ENCODE assay signal across 17 cellular contexts in genomic region chr14:88630565-88630964, GRCh38.
A peak's percentile ranks its signal among the peaks of the same experiment; 100 is the strongest.
DNase-seq lines count a peak whose midpoint lies in the region; ATAC-seq and TF ChIP-seq lines count a peak whose summit lies in the region.
"Had no signal": no experiment of that assay in that cellular context is flagged by ENCODE, and none has a peak within 500 bp of the region (broad histone marks: within the 10 kb centered on the region; RNA-seq: fewer than 3 reads in every experiment).

No MANE protein-coding gene starts in this region.

- H3K4me1 ChIP-seq in mesenchymal stem cell (ENCODE audit: control insufficient read depth, insufficient read depth, low read depth, low read length) (peaks cover 3% of the 10 kb centered on the region), spleen (no peaks in the 10 kb centered on the region)
- H3K4me1 ChIP-seq: esophagus squamous epithelium had no signal

- no peak overlapping the region for H3K14ac ChIP-seq in mesenchymal stem cell (ENCODE audit: low read length in 2 of 2)

- H2BK15ac ChIP-seq in mesenchymal stem cell (ENCODE audit: low read depth, poor library complexity, severe bottlenecking): no peak overlapping the region

- no peak overlapping the region for H3K23ac ChIP-seq in mesenchymal stem cell (ENCODE audit: low read length in 2 of 2)

- H3K4me3 ChIP-seq in AG10803 (ENCODE audit: low read length) (no peak overlapping the region), cardiac fibroblast (replicated peaks in 1 of 2; ENCODE audit: low read depth in 2 of 2, low read length in 2 of 2) (no peak overlapping the region), mesenchymal stem cell (ENCODE audit: insufficient read depth in 1 of 2, low read depth in 1 of 2, low read length in 2 of 2) (no peak overlapping the region), spleen (no peak overlapping the region)
- H3K4me3 ChIP-seq: esophagus squamous epithelium, mucosa of descending colon had no signal

- TF ChIP-seq POLR2A in spleen (IDR thresholded peaks at IDR 0.05): no peak

- no peaks in the 10 kb centered on the region for H3K79me1 ChIP-seq in mesenchymal stem cell (replicated peaks; ENCODE audit: low read length, poor library complexity, severe bottlenecking)

- H3K9me3 ChIP-seq in mesenchymal stem cell (ENCODE audit: control insufficient read depth, low read length) (no peaks in the 10 kb centered on the region), spleen (no peaks in the 10 kb centered on the region)
- H3K9me3 ChIP-seq: esophagus squamous epithelium, mucosa of descending colon had no signal

- peak overlapping the region; percentile 35 for H3K9ac ChIP-seq in mesenchymal stem cell (ENCODE audit: low read length)

- H2BK5ac ChIP-seq in mesenchymal stem cell (ENCODE audit: low read depth, low read length, poor library complexity, severe bottlenecking): peak overlapping the region; percentile 39

- H3K4me2 ChIP-seq in mesenchymal stem cell (ENCODE audit: low read length, poor library complexity, severe bottlenecking): peak overlapping the region; percentile 50

- no peak overlapping the region for H2AK5ac ChIP-seq in mesenchymal stem cell (ENCODE audit: low read length, severe bottlenecking)

- DNase-seq in AG10803 (ENCODE audit: low read depth) (peak; percentile 11), HK-2 (ENCODE audit: unreplicated experiment) (peak; percentile 77), cardiac fibroblast (ENCODE audit: low read depth in 2 of 2) (peak; percentile 67 to 75), mesenchymal stem cell (peak; percentile 68), spleen (no peak)
- no peak for DNase-seq in stimulated activated CD4-positive, alpha-beta T cell treated with anti-CD3 and anti-CD28 coated beads, Interleukin-4, amount 100 ng/mL, for 4 hours
- DNase-seq: activated CD8-positive, alpha-beta memory T cell treated with anti-CD3 and anti-CD28 coated beads, Interleukin-2, amount 10 ng/mL, durations not matched to agents 7 days and 5 days; activated naive CD4-positive, alpha-beta T cell; esophagus squamous epithelium; KBM-7; mucosa of descending colon; NCI-H146; NCI-H526 treated with DMSO at 0.1 percent for 48 hours; stimulated activated CD4-positive, alpha-beta T cell treated with anti-CD3 and anti-CD28 coated beads, Interleukin-4, amount 100 ng/mL, for 24 hours; stimulated activated naive CD4-positive, alpha-beta T cell had no signal

- H2BK12ac ChIP-seq in mesenchymal stem cell (ENCODE audit: low read length in 2 of 2): no peak overlapping the region

- no peak overlapping the region for H4K91ac ChIP-seq in mesenchymal stem cell (ENCODE audit: low read length)

- H3K18ac ChIP-seq in mesenchymal stem cell (ENCODE audit: low read depth in 1 of 2, low read length in 2 of 2): no peak overlapping the region

- H4K8ac ChIP-seq in mesenchymal stem cell (ENCODE audit: low read length): no peak overlapping the region

- no peak for ATAC-seq in GM18520 (IDR thresholded peaks at IDR 0.05; ENCODE audit: unreplicated experiment)
- ATAC-seq in HG03520 (IDR thresholded peaks at IDR 0.05; ENCODE audit: unreplicated experiment): no peak
- ATAC-seq: activated CD8-positive, alpha-beta memory T cell treated with anti-CD3 and anti-CD28 coated beads, Interleukin-2, amount 10 ng/mL, durations not matched to agents 7 days and 5 days; mucosa of descending colon had no signal

- H3K27me3 ChIP-seq in mesenchymal stem cell (ENCODE audit: control insufficient read depth in 1 of 2, insufficient read depth in 1 of 2, low read length in 2 of 2): no peaks in the 10 kb centered on the region
- no peaks in the 10 kb centered on the region for H3K27me3 ChIP-seq in spleen (replicated peaks in 1 of 7)
- H3K27me3 ChIP-seq: esophagus squamous epithelium had no signal

- WGBS in mesenchymal stem cell: 61% methylated on average over 6 of the region's 6 CpGs
- 52 to 86% (median 76%) methylated on average over 6 of the region's 6 CpGs for WGBS in spleen, 5 donors

- H3K27ac ChIP-seq in mesenchymal stem cell (ENCODE audit: low read length, poor library complexity, severe bottlenecking) (peak overlapping the region; percentile 84), spleen (peak overlapping the region in 1 of 8 donors; percentile 4)
- H3K27ac ChIP-seq: esophagus squamous epithelium had no signal

- intact Hi-C loops in spleen (cut with DNase I; ENCODE audit: low total_unique reads): no loop called here

- H2AFZ ChIP-seq in mesenchymal stem cell (ENCODE audit: low read depth, low read length): no peak overlapping the region

- no peak for TF ChIP-seq CTCF in AG10803 (conservative IDR thresholded peaks at IDR 0.05; ENCODE audit: low read length)
- no peak for TF ChIP-seq CTCF in cardiac fibroblast (IDR thresholded peaks at IDR 0.05; ENCODE audit: low read depth, low read length)
- TF ChIP-seq CTCF in spleen (IDR thresholded peaks at IDR 0.05 in 8 of 11, conservative IDR thresholded peaks at IDR 0.05 in 3 of 11): no peak

- H3K4ac ChIP-seq in mesenchymal stem cell (ENCODE audit: low read depth in 1 of 2, low read length in 2 of 2): no peak overlapping the region

- no peak overlapping the region for H2BK120ac ChIP-seq in mesenchymal stem cell (ENCODE audit: low read depth, low read length)

- H3K36me3 ChIP-seq in mesenchymal stem cell (ENCODE audit: control insufficient read depth in 1 of 2, insufficient read depth in 2 of 2, low read depth in 1 of 2, low read length in 2 of 2): no peaks in the 10 kb centered on the region
- H3K36me3 ChIP-seq in spleen: peaks cover 0 to 4% (median 0%) of the 10 kb centered on the region in 6 donors
- H3K36me3 ChIP-seq: esophagus squamous epithelium had no signal

Comparison
In these comparisons a context has a peak if more than half of its experiments do, and no peak if none do; other contexts are left out.
1. DNase-seq: peak in AG10803 (single experiment), HK-2 (single experiment), cardiac fibroblast (2 of 2) and mesenchymal stem cell (single experiment); none in spleen (single experiment) and stimulated activated CD4-positive, alpha-beta T cell treated with anti-CD3 and anti-CD28 coated beads, Interleukin-4, amount 100 ng/mL, for 4 hours (0 of 2).